34 cellular contexts compared by ENCODE assay signal in the genomic region with DNA sequence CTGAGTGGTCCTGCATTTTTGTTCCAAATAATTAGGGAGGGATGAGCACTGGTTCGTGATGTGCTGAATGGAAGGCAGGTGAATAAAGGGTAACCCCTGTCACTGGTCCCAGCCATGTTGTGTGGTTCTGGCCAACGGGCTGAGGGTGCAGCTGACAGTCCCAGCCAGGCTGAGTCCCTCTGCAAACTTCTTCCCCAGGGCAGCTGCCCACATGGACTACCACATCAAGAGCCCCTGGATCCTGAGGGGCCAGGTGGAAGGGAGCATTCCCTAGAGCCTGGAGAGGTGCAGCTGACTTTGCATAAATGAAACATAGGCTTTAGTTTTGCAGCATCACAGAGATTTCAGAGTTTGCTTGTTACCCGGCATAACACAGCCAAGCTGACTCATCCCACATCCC.
"Had no signal": no experiment of that assay in that cellular context is flagged by ENCODE, and none has a peak within 500 bp of the region (broad histone marks: within the 10 kb centered on the region; RNA-seq: fewer than 3 reads in every experiment).

No MANE protein-coding gene starts in this region.

- H3K4me1 ChIP-seq: adrenal gland, body of pancreas, breast epithelium had no signal

- H3K27ac ChIP-seq: adrenal gland, body of pancreas, brain microvascular endothelial cell, breast epithelium, VCaP had no signal

- H3K9me3 ChIP-seq: adrenal gland had no signal

- H3K36me3 ChIP-seq: adrenal gland, brain microvascular endothelial cell, breast epithelium had no signal

- DNase-seq: activated B cell treated with CpG ODN at 0.5 μM for 24 hours; activated CD4-positive, alpha-beta memory T cell treated with anti-CD3 and anti-CD28 coated beads for 36 hours; activated CD4-positive, alpha-beta T cell treated with anti-CD3 and anti-CD28 coated beads for 4 hours; activated CD4-positive, alpha-beta T cell treated with anti-CD3 and anti-CD28 coated beads, Interleukin-2, amount 10 ng/mL, durations not matched to agents 24 days and 14 days; activated CD4-positive, alpha-beta T cell treated with anti-CD3 and anti-CD28 coated beads, Interleukin-2, amount 50 U/mL, for 1 hour; activated CD4-positive, alpha-beta T cell treated with anti-CD3 and anti-CD28 coated beads, Interleukin-2, amount 50 U/mL, for 4 hours; activated CD4-positive, CD25-positive, alpha-beta regulatory T cell treated with anti-CD3 and anti-CD28 coated beads, Interleukin-2, amount 50 U/mL, for 72 hours; activated CD8-positive, alpha-beta memory T cell treated with anti-CD3 and anti-CD28 coated beads, Interleukin-2, amount 50 U/mL, for 4 hours; activated CD8-positive, alpha-beta T cell treated with anti-CD3 and anti-CD28 coated beads for 36 hours; activated gamma-delta T cell treated with Interleukin-2 at 50 U/mL for 16 hours; activated naive CD4-positive, alpha-beta T cell; activated naive CD4-positive, alpha-beta T cell treated with anti-CD3 and anti-CD28 coated beads for 36 hours; activated naive CD4-positive, alpha-beta T cell treated with anti-CD3 and anti-CD28 coated beads, Interleukin-2, amount 50 U/mL, for 16 hours; activated naive CD8-positive, alpha-beta T cell treated with anti-CD3 and anti-CD28 coated beads for 36 hours; activated T-cell treated with anti-CD3 and anti-CD28 coated beads for 4 hours; activated T-cell treated with anti-CD3 and anti-CD28 coated beads, Interleukin-2, amount 50 U/mL, for 1 hour; activated T-cell treated with anti-CD3 and anti-CD28 coated beads, Interleukin-2, amount 50 U/mL, for 4 hours; activated T-cell treated with anti-CD3 and anti-CD28 coated beads, Interleukin-2, amount 50 U/mL, for 72 hours; adrenal gland; amniotic stem cell; aorta; body of pancreas; brain microvascular endothelial cell; caudate nucleus; cerebellar nuclear complex; T-helper 1 cell; T-helper 2 cell; T-helper 9 cell had no signal

- H3K4me3 ChIP-seq: adrenal gland, body of pancreas, breast epithelium had no signal

- FAIRE-seq: astrocyte, TTC549 had no signal

- ATAC-seq: activated CD8-positive, alpha-beta T cell treated with anti-CD3 and anti-CD28 coated beads for 36 hours; activated naive CD4-positive, alpha-beta T cell treated with anti-CD3 and anti-CD28 coated beads, Interleukin-2, amount 50 U/mL, for 72 hours; activated T-cell treated with anti-CD3 and anti-CD28 coated beads, Interleukin-2, amount 50 U/mL, for 4 hours; activated T-cell treated with anti-CD3 and anti-CD28 coated beads, Interleukin-2, amount 50 U/mL, for 72 hours; activated T-helper 17 cell treated with anti-CD3 and anti-CD28 coated beads, Interleukin-2, amount 50 U/mL, for 72 hours; body of pancreas had no signal

- H3K27me3 ChIP-seq: adrenal gland, body of pancreas, brain microvascular endothelial cell, breast epithelium had no signal
